Comparison of ENCODE assay signal across 11 cellular contexts in genomic region chr6:38715016-38715809, GRCh38. TPM values are rescaled to one million over a fixed set of nuclear protein-coding genes. Genes with fewer than 3 reads are reported as not detected.
DNase-seq lines count a peak whose midpoint lies in the region; ATAC-seq and TF ChIP-seq lines count a peak whose summit lies in the region.
"Had no signal": no experiment of that assay in that cellular context is flagged by ENCODE, and none has a peak within 500 bp of the region (broad histone marks: within the 10 kb centered on the region; RNA-seq: fewer than 3 reads in every experiment).

TSS of gene DNAH8 (plus strand) at chr6:38715311. CDS start at chr6:38722810, 7,499 bp downstream.

- no peak within 1 kb of the TSS for H2AK5ac ChIP-seq in H9 (ENCODE audit: insufficient read length, low read length)

- H3K27me3 Mint-ChIP-seq in H9 (ENCODE audit: low read depth): no peaks in the 10 kb centered on the region
- H3K27me3 Mint-ChIP-seq in activated T-helper 1 cell treated with anti-CD3 and anti-CD28 coated beads, Interleukin-12 subunit alpha, Interleukin-12 subunit beta, Interleukin-2, Interleukin-4 antibody, amounts not matched to agents 30 ng/mL and 10 ng/mL and 1 ng/mL, durations not matched to agents 14 hours and 24 hours and 36 hours (ENCODE audit: insufficient read depth): peaks cover 10% of the 10 kb centered on the region
- H3K27me3 Mint-ChIP-seq in stimulated activated memory B cell treated with anti-CD40 and anti-IgM and Interleukin-4, amounts not matched to agents 10 μg/mL and 1 μg/mL and 100 μg/mL, for 72 hours: peaks cover 42% of the 10 kb centered on the region

- H3K4me3 ChIP-seq in iPS DF 6.9 (ENCODE audit: low read length): peak within 1 kb of the TSS; percentile 28; the same call in 1 of the 2 replicates

- H4K20me1 ChIP-seq in H9 (ENCODE audit: control insufficient read depth, insufficient read depth, insufficient read length): no peaks in the 10 kb centered on the region

- H3K27ac Mint-ChIP-seq in H9: no peak within 1 kb of the TSS; a peak in 1 of 7 replicates
- H3K27ac Mint-ChIP-seq in activated T-helper 1 cell treated with anti-CD3 and anti-CD28 coated beads, Interleukin-12 subunit alpha, Interleukin-12 subunit beta, Interleukin-2, Interleukin-4 antibody, amounts not matched to agents 30 ng/mL and 10 ng/mL and 1 ng/mL, durations not matched to agents 14 hours and 24 hours and 36 hours: peak within 1 kb of the TSS; percentile 76
- no peak within 1 kb of the TSS for H3K27ac Mint-ChIP-seq in stimulated activated memory B cell treated with anti-CD40 and anti-IgM and Interleukin-4, amounts not matched to agents 10 μg/mL and 1 μg/mL and 100 μg/mL, for 72 hours

- no peak within 1 kb of the TSS for H2BK120ac ChIP-seq in H9 (ENCODE audit: low read depth, low read length, poor library complexity, severe bottlenecking)

- WGBS in H9 (ENCODE audit: extremely low coverage, insufficient read length, low lambda C conversion rate): no CpG with 5 or more reads among the region's 47 CpGs
- WGBS in iPS DF 6.9 (ENCODE audit: insufficient coverage, insufficient read length): no CpG with 5 or more reads among the region's 47 CpGs

- H3K18ac ChIP-seq in H9 (ENCODE audit: insufficient read length, low read depth, low read length): no peak within 1 kb of the TSS

- peaks cover 0 to 7% (median 5%) of the 10 kb centered on the region in 3 experiments; a peak in 4 of 7 replicates for H3K36me3 Mint-ChIP-seq in H9 (ENCODE audit: insufficient read depth in 1 of 3, low read depth in 3 of 3)
- peaks cover 2% of the 10 kb centered on the region for H3K36me3 Mint-ChIP-seq in activated T-helper 1 cell treated with anti-CD3 and anti-CD28 coated beads, Interleukin-12 subunit alpha, Interleukin-12 subunit beta, Interleukin-2, Interleukin-4 antibody, amounts not matched to agents 30 ng/mL and 10 ng/mL and 1 ng/mL, durations not matched to agents 14 hours and 24 hours and 36 hours (ENCODE audit: low read depth)
- no peaks in the 10 kb centered on the region for H3K36me3 Mint-ChIP-seq in stimulated activated memory B cell treated with anti-CD40 and anti-IgM and Interleukin-4, amounts not matched to agents 10 μg/mL and 1 μg/mL and 100 μg/mL, for 72 hours

- DNase-seq in H9 (no peak), iPS DF 6.9 (ENCODE audit: low read depth, low spot score) (no peak), substantia nigra (lab: John Stamatoyannopoulos, UW) (no peak), hypothalamus (lab: John Stamatoyannopoulos, UW) (no peak), NCI-H2081 treated with DMSO at 0.1 percent for 48 hours (lab: John Stamatoyannopoulos, UW) (no peak), germinal center (ENCODE audit: low spot score) (no peak)
- no peak for DNase-seq in activated T-helper 1 cell treated with anti-CD3 and anti-CD28 coated beads, Interleukin-12 subunit alpha, Interleukin-12 subunit beta, Interleukin-2, Interleukin-4 antibody, amounts not matched to agents 30 ng/mL and 10 ng/mL and 1 ng/mL, durations not matched to agents 14 hours and 24 hours and 36 hours (ENCODE audit: low spot score)
- DNase-seq: activated effector memory CD4-positive, alpha-beta T cell treated with anti-CD3 and anti-CD28 coated beads, Interleukin-2, amount 50 U/mL, for 16 hours; NCI-H1105 had no signal

- no peaks in the 10 kb centered on the region for H3K36me3 ChIP-seq in iPS DF 6.9 (ENCODE audit: control insufficient read depth, insufficient read depth, low read length)

- no peak within 1 kb of the TSS for H3T11ph ChIP-seq in H9 (ENCODE audit: low read length)

- H3K4me1 ChIP-seq in H9 (ENCODE audit: insufficient read depth, low read length) (no peaks in the 10 kb centered on the region; the same call in 1 of the 2 replicates), iPS DF 6.9 (ENCODE audit: control insufficient read depth, insufficient read depth, low read length) (no peaks in the 10 kb centered on the region)

- no peaks in the 10 kb centered on the region for H3K79me2 ChIP-seq in H9 (ENCODE audit: insufficient read depth, low read length)

- no peak within 1 kb of the TSS for H3K23ac ChIP-seq in H9 (ENCODE audit: insufficient read length, low read depth, low read length)

- no peaks in the 10 kb centered on the region for H3K79me1 ChIP-seq in H9 (ENCODE audit: insufficient read depth, low read depth, low read length, poor library complexity, severe bottlenecking)

- H3K27me3 ChIP-seq in H9 (ENCODE audit: insufficient read depth, low read length): peaks cover 3% of the 10 kb centered on the region; the same call in 1 of the 2 replicates
- H3K27me3 ChIP-seq in iPS DF 6.9 (ENCODE audit: control insufficient read depth, insufficient read depth, low read length): peaks cover 20% of the 10 kb centered on the region

- H4K5ac ChIP-seq in H9 (ENCODE audit: insufficient read length, low read depth, low read length): no peak within 1 kb of the TSS

- H3K9me3 ChIP-seq in H9 (ENCODE audit: control insufficient read depth, low read depth, low read length) (no peaks in the 10 kb centered on the region), iPS DF 6.9 (ENCODE audit: control insufficient read depth, insufficient read depth, low read length) (no peaks in the 10 kb centered on the region; the same call in 1 of the 2 replicates)

- intact Hi-C loops in activated T-helper 1 cell treated with anti-CD3 and anti-CD28 coated beads, Interleukin-12 subunit alpha, Interleukin-12 subunit beta, Interleukin-2, Interleukin-4 antibody, amounts not matched to agents 30 ng/mL and 10 ng/mL and 1 ng/mL, durations not matched to agents 14 hours and 24 hours and 36 hours (cut with micrococcal nuclease): loop anchor here (2.0 kb wide), 1 partner anchor 74 kb away; no protein-coding TSS in a partner anchor

- no peak within 1 kb of the TSS for H2BK20ac ChIP-seq in H9 (ENCODE audit: low read depth, low read length, poor library complexity, severe bottlenecking)

- H2BK5ac ChIP-seq in H9 (ENCODE audit: insufficient read length, low read length): no peak within 1 kb of the TSS

- H3K4me1 Mint-ChIP-seq in H9: peaks cover 5 to 9% of the 10 kb centered on the region in 2 experiments; a peak in 2 of 4 replicates
- H3K4me1 Mint-ChIP-seq in activated T-helper 1 cell treated with anti-CD3 and anti-CD28 coated beads, Interleukin-12 subunit alpha, Interleukin-12 subunit beta, Interleukin-2, Interleukin-4 antibody, amounts not matched to agents 30 ng/mL and 10 ng/mL and 1 ng/mL, durations not matched to agents 14 hours and 24 hours and 36 hours (ENCODE audit: low read depth): peaks cover 43% of the 10 kb centered on the region
- H3K4me1 Mint-ChIP-seq in stimulated activated memory B cell treated with anti-CD40 and anti-IgM and Interleukin-4, amounts not matched to agents 10 μg/mL and 1 μg/mL and 100 μg/mL, for 72 hours: peaks cover 5% of the 10 kb centered on the region
- H3K4me1 Mint-ChIP-seq: neural crest cell had no signal

- no peak for TF ChIP-seq CTCF in H9 (conservative IDR thresholded peaks at IDR 0.05)

- H4K91ac ChIP-seq in H9 (ENCODE audit: insufficient read length, low read depth, low read length): no peak within 1 kb of the TSS

- H3K27ac ChIP-seq in H9 (ENCODE audit: insufficient read length, low read depth, low read length) (no peak within 1 kb of the TSS), iPS DF 6.9 (ENCODE audit: low read length) (no peak within 1 kb of the TSS), substantia nigra (ENCODE audit: low read depth, low read length, poor library complexity, severe bottlenecking) (no peak within 1 kb of the TSS)

- no peak within 1 kb of the TSS for H2AFZ ChIP-seq in H9 (ENCODE audit: low read length)

- H3K4me3 Mint-ChIP-seq in H9: no peak within 1 kb of the TSS
- H3K4me3 Mint-ChIP-seq in activated T-helper 1 cell treated with anti-CD3 and anti-CD28 coated beads, Interleukin-12 subunit alpha, Interleukin-12 subunit beta, Interleukin-2, Interleukin-4 antibody, amounts not matched to agents 30 ng/mL and 10 ng/mL and 1 ng/mL, durations not matched to agents 14 hours and 24 hours and 36 hours: peak within 1 kb of the TSS; percentile 65
- H3K4me3 Mint-ChIP-seq in stimulated activated memory B cell treated with anti-CD40 and anti-IgM and Interleukin-4, amounts not matched to agents 10 μg/mL and 1 μg/mL and 100 μg/mL, for 72 hours: peak within 1 kb of the TSS; percentile 61
- H3K4me3 Mint-ChIP-seq: neural crest cell had no signal

- H3K14ac ChIP-seq in H9 (ENCODE audit: insufficient read depth, low read length): no peak within 1 kb of the TSS

- H3K4ac ChIP-seq in H9 (ENCODE audit: low read depth, low read length): no peak within 1 kb of the TSS

- H3K23me2 ChIP-seq in H9 (ENCODE audit: insufficient read length, low read depth, low read length, poor library complexity, severe bottlenecking): no peaks in the 10 kb centered on the region

- H3K9ac ChIP-seq in H9 (ENCODE audit: extremely low read depth, insufficient read length, low read length): no peak within 1 kb of the TSS

- peak; percentile 61 for ATAC-seq in stimulated activated memory B cell treated with anti-CD40 and anti-IgM and Interleukin-4, amounts not matched to agents 10 μg/mL and 1 μg/mL and 100 μg/mL, for 72 hours

- no peak within 1 kb of the TSS for H2BK15ac ChIP-seq in H9 (ENCODE audit: low read depth, low read length)

- H3K4me2 ChIP-seq in H9 (ENCODE audit: insufficient read depth, insufficient read length, low read length): peak within 1 kb of the TSS; percentile 3

- H4K8ac ChIP-seq in H9 (replicated peaks; ENCODE audit: insufficient read length, low read depth, low read length): no peak within 1 kb of the TSS

- H2BK12ac ChIP-seq in H9 (ENCODE audit: insufficient read length, low read depth, low read length): no peak within 1 kb of the TSS

- H3K56ac ChIP-seq in H9 (ENCODE audit: insufficient read length, low read depth, low read length): no peak within 1 kb of the TSS

- peaks cover 0 to 9% of the 10 kb centered on the region in 2 experiments; a peak in 4 of 5 replicates for H3K9me3 Mint-ChIP-seq in H9
- H3K9me3 Mint-ChIP-seq in activated T-helper 1 cell treated with anti-CD3 and anti-CD28 coated beads, Interleukin-12 subunit alpha, Interleukin-12 subunit beta, Interleukin-2, Interleukin-4 antibody, amounts not matched to agents 30 ng/mL and 10 ng/mL and 1 ng/mL, durations not matched to agents 14 hours and 24 hours and 36 hours: no peaks in the 10 kb centered on the region
- H3K9me3 Mint-ChIP-seq in stimulated activated memory B cell treated with anti-CD40 and anti-IgM and Interleukin-4, amounts not matched to agents 10 μg/mL and 1 μg/mL and 100 μg/mL, for 72 hours: peaks cover 3% of the 10 kb centered on the region

RNA-seq across cellular contexts. Expression of gene DNAH8, which starts in this region (rescaled TPM):
- total RNA-seq in H9 (2021): not detected in 2 replicates
- total RNA-seq in activated T-helper 1 cell treated with anti-CD3 and anti-CD28 coated beads, Interleukin-12 subunit alpha, Interleukin-12 subunit beta, Interleukin-2, Interleukin-4 antibody, amounts not matched to agents 30 ng/mL and 10 ng/mL and 1 ng/mL, durations not matched to agents 14 hours and 24 hours and 36 hours: 0.03 and 0.05 TPM in 2 replicates

Comparison
In these comparisons a context has a peak if more than half of its experiments do, and no peak if none do; other contexts are left out.
1. H3K4me3 Mint-ChIP-seq: peak in activated T-helper 1 cell treated with anti-CD3 and anti-CD28 coated beads, Interleukin-12 subunit alpha, Interleukin-12 subunit beta, Interleukin-2, Interleukin-4 antibody, amounts not matched to agents 30 ng/mL and 10 ng/mL and 1 ng/mL, durations not matched to agents 14 hours and 24 hours and 36 hours (single experiment) and stimulated activated memory B cell treated with anti-CD40 and anti-IgM and Interleukin-4, amounts not matched to agents 10 μg/mL and 1 μg/mL and 100 μg/mL, for 72 hours (single experiment); none in H9 (0 of 2).